16 cellular contexts compared by ENCODE assay signal in the genomic region with DNA sequence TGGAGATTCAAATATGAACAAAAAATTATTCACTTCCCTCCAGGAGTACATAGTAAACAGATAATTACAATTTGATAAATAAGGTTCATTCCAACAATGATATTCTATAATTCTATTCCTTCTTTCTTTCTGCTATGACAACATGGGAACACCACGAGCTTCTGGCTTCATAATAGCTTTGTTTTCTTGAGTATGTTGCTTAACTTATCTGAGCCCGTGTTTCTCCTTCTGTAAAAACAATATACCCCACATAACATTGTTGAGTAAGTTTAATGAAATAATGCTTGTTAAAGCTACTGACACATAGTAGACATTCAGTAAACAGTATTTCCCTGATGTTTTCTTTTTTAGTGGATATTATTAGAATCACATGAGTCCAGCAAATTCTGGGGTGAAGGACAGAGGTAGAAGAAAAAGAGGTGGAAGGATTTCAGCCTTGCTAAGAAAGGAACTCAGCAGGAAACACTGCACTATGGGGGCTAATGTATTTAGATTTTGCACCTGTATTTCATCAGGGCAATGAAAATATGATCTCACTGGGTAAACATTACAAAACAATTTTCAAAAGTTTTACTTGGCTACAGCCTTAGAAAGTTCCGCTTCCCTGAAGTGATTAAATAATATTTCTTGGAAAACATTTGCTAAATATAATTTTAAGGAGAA.
DNase-seq lines count a peak whose midpoint lies in the region; ATAC-seq and TF ChIP-seq lines count a peak whose summit lies in the region.
"Had no signal": no experiment of that assay in that cellular context is flagged by ENCODE, and none has a peak within 500 bp of the region (broad histone marks: within the 10 kb centered on the region; RNA-seq: fewer than 3 reads in every experiment).

No MANE protein-coding gene starts in this region.

- no peak overlapping the region for H3K4me2 ChIP-seq in GM23338

- no peak for TF ChIP-seq CTCF in LNCaP clone FGC (IDR thresholded peaks at IDR 0.05; ENCODE audit: control insufficient read depth, extremely low read depth, insufficient read depth)
- no peak for TF ChIP-seq CTCF in astrocyte of the spinal cord (IDR thresholded peaks at IDR 0.05; ENCODE audit: low read depth, low read length)
- TF ChIP-seq CTCF in osteocyte (IDR thresholded peaks at IDR 0.05), result no peak
- TF ChIP-seq CTCF in GM23338 (conservative IDR thresholded peaks at IDR 0.05; ENCODE audit: low read depth in 2 of 2), result no peak

- no peaks in the 10 kb centered on the region for H3F3A ChIP-seq in GM23338 (replicated peaks; ENCODE audit: low read depth)

- H3K9me3 ChIP-seq in MG63, result no peaks in the 10 kb centered on the region
- H3K9me3 ChIP-seq: HAP-1 had no signal

- H3K4me1 Mint-ChIP-seq in osteocyte (ENCODE audit: unreplicated experiment) (peaks cover 15% of the 10 kb centered on the region), GM23338 (peaks cover 14% of the 10 kb centered on the region)
- H3K4me1 Mint-ChIP-seq: CD4-positive, CD25-positive, alpha-beta regulatory T cell had no signal

- no peaks in the 10 kb centered on the region for H4K20me1 ChIP-seq in GM23338 (replicated peaks; ENCODE audit: insufficient read depth)

- peaks cover 2% of the 10 kb centered on the region for H3K36me3 Mint-ChIP-seq in osteocyte (ENCODE audit: unreplicated experiment)
- no peaks in the 10 kb centered on the region for H3K36me3 Mint-ChIP-seq in GM23338 (ENCODE audit: low read depth)
- H3K36me3 Mint-ChIP-seq: CD4-positive, CD25-positive, alpha-beta regulatory T cell had no signal

- ATAC-seq in HG02981 (IDR thresholded peaks at IDR 0.05; ENCODE audit: unreplicated experiment) (no peak), GM23338 (no peak)

- H3K27me3 ChIP-seq in GM23338 (ENCODE audit: insufficient read depth) (no peaks in the 10 kb centered on the region), MG63 (no peaks in the 10 kb centered on the region)

- in situ Hi-C loops in astrocyte of the spinal cord (cut with HindIII; ENCODE audit: low sequenced_read_pairs), result no loop called here

- H3K79me2 ChIP-seq in GM23338 (replicated peaks; ENCODE audit: insufficient read depth), result no peaks in the 10 kb centered on the region

- no peaks in the 10 kb centered on the region for H3K9me2 ChIP-seq in GM23338 (ENCODE audit: insufficient read depth)

- H3K27me3 Mint-ChIP-seq in osteocyte (ENCODE audit: unreplicated experiment), result peaks cover 7% of the 10 kb centered on the region
- H3K27me3 Mint-ChIP-seq in GM23338 (ENCODE audit: insufficient read depth, low read depth, poor library complexity), result no peaks in the 10 kb centered on the region

- DNase-seq in LNCaP clone FGC (ENCODE audit: low read depth) (peak; percentile 23), astrocyte of the spinal cord (ENCODE audit: low read depth, low spot score) (peak; percentile 43), fibroblast of gingiva (ENCODE audit: low read depth) (peak; percentile 30), osteocyte (ENCODE audit: extremely low spot score, unreplicated experiment) (no peak), amniotic stem cell (lab: John Stamatoyannopoulos, UW) (no peak), GM23338 (ENCODE audit: low spot score) (no peak), MG63 (no peak)
- DNase-seq: ACHN; CD4-positive, CD25-positive, alpha-beta regulatory T cell; Karpas-422; NCI-H1048; NCI-H146; NCI-H2107; NCI-H226 had no signal

- H3K27ac Mint-ChIP-seq in osteocyte (ENCODE audit: unreplicated experiment), result peak overlapping the region; percentile 45
- no peak overlapping the region for H3K27ac Mint-ChIP-seq in GM23338
- H3K27ac Mint-ChIP-seq: CD4-positive, CD25-positive, alpha-beta regulatory T cell had no signal

- H3K27ac ChIP-seq in GM23338 (ENCODE audit: low read depth), result no peak overlapping the region

- H3K4me1 ChIP-seq in GM23338 (ENCODE audit: insufficient read depth), result no peaks in the 10 kb centered on the region
- H3K4me1 ChIP-seq: HAP-1 had no signal

- H2AFZ ChIP-seq in GM23338, result no peak overlapping the region

- H3K36me3 ChIP-seq in GM23338 (ENCODE audit: insufficient read depth) (no peaks in the 10 kb centered on the region), MG63 (no peaks in the 10 kb centered on the region)
- H3K36me3 ChIP-seq: HAP-1 had no signal

- H3K4me3 ChIP-seq in LNCaP clone FGC (ENCODE audit: low read depth, low read length) (no peak overlapping the region), astrocyte of the spinal cord (ENCODE audit: low read depth, low read length) (no peak overlapping the region), GM23338 (no peak overlapping the region), MG63 (no peak overlapping the region)
- H3K4me3 ChIP-seq: HAP-1 had no signal

- H3K4me3 Mint-ChIP-seq in osteocyte (ENCODE audit: unreplicated experiment) (no peak overlapping the region), GM23338 (no peak overlapping the region)
- H3K4me3 Mint-ChIP-seq: CD4-positive, CD25-positive, alpha-beta regulatory T cell had no signal

- peaks cover 26% of the 10 kb centered on the region for H3K9me3 Mint-ChIP-seq in osteocyte (ENCODE audit: unreplicated experiment)
- no peaks in the 10 kb centered on the region; the same call in 2 of the 3 replicates for H3K9me3 Mint-ChIP-seq in GM23338

TF ChIP-seq in GM23338, 12 proteins besides CTCF, POLR2A, EP300 and RAD21:
- TF ChIP-seq JUNB (IDR thresholded peaks at IDR 0.05; ENCODE audit: unreplicated experiment), result no peak

Comparison
In these comparisons a context has a peak if more than half of its experiments do, and no peak if none do; other contexts are left out.
1. DNase-seq: peak in LNCaP clone FGC (single experiment), astrocyte of the spinal cord (single experiment) and fibroblast of gingiva (single experiment); none in osteocyte (single experiment), amniotic stem cell (single experiment), GM23338 (single experiment) and MG63 (single experiment).